ENCODE assay signal across 1 cellular context in genomic region chr18:61894751-61895524, GRCh38.
A peak's percentile ranks its signal among the peaks of the same experiment; 100 is the strongest.
TF ChIP-seq lines count a peak whose summit lies in the region.

No MANE protein-coding gene starts in this region.

TF ChIP-seq in H1, 55 proteins besides CTCF, POLR2A, EP300 and RAD21 (continued from another document):
- TF ChIP-seq, protein P1, sequence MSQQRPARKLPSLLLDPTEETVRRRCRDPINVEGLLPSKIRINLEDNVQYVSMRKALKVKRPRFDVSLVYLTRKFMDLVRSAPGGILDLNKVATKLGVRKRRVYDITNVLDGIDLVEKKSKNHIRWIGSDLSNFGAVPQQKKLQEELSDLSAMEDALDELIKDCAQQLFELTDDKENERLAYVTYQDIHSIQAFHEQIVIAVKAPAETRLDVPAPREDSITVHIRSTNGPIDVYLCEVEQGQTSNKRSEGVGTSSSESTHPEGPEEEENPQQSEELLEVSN (IDR thresholded peaks at IDR 0.05) = peak; percentile 8; the same call in 1 of the 2 replicates
- TF ChIP-seq, protein P2, sequence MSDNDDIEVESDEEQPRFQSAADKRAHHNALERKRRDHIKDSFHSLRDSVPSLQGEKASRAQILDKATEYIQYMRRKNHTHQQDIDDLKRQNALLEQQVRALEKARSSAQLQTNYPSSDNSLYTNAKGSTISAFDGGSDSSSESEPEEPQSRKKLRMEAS (IDR thresholded peaks at IDR 0.05) = no peak
